2 cellular contexts compared by ENCODE assay signal in the genomic region with DNA sequence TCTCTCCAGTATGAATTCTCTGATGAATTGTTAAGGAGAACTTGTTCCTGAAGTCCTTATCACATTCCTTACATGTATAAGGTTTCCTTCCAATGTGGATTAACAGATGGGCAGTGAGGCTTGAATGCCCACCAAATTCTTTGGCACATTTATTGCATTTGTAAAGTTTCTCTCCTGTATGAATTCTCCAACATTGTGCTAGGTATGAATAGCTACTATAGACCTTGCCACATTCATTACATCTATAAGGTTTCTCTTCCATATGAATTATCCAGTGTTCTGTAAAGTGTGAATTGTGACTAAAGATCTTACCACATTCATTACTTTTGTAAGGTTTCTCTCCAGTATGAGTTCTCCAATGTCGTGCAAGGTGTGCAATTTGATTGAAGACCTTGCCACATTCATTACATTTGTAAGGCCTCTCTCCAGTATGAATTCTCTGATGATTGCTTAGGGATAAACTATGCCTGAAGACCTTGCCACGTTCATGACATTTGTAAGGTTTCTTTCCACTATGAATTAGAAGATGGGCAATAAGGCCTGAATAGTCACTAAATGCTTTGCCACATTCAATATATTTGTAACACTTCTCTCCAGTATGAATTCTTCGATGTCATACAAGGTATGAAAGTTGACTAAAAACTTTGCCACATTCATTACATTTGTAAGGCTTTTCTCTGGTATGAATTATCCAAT.
A peak's percentile ranks its signal among the peaks of the same experiment; 100 is the strongest.
TF ChIP-seq lines count a peak whose summit lies in the region.

No MANE protein-coding gene starts in this region.

TF ChIP-seq in Ishikawa, 13 proteins besides CTCF, POLR2A, EP300 and RAD21:
- TF ChIP-seq CEBPB (IDR thresholded peaks at IDR 0.05), result no peak
- TF ChIP-seq, protein P1, sequence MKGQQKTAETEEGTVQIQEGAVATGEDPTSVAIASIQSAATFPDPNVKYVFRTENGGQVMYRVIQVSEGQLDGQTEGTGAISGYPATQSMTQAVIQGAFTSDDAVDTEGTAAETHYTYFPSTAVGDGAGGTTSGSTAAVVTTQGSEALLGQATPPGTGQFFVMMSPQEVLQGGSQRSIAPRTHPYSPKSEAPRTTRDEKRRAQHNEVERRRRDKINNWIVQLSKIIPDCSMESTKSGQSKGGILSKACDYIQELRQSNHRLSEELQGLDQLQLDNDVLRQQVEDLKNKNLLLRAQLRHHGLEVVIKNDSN (IDR thresholded peaks at IDR 0.05), result 0 out of 2 replicates have a peak, but pooled peaks have one; percentile 34
TF ChIP-seq in Ishikawa: peak in this region for 1.

TF ChIP-seq in GM12878, 131 proteins besides CTCF, POLR2A, EP300 and RAD21:
- no peak for TF ChIP-seq POU2F2 (IDR thresholded peaks at IDR 0.05; ENCODE audit: borderline replicate concordance, low read depth, low read length)
- TF ChIP-seq CBX5 (IDR thresholded peaks at IDR 0.05; ENCODE audit: low read depth), result 0 out of 2 replicates have a peak, but pooled peaks have one; percentile 40
- peak; percentile 85 for TF ChIP-seq ZNF274 (IDR thresholded peaks at IDR 0.05; ENCODE audit: insufficient read depth, insufficient read length)
